Comparison of ENCODE assay signal across 10 cellular contexts in genomic region chr19:29529646-29530548, GRCh38. TPM values are rescaled to one million over a fixed set of nuclear protein-coding genes. Genes with fewer than 3 reads are reported as not detected.
A peak's percentile ranks its signal among the peaks of the same experiment; 100 is the strongest.
DNase-seq lines count a peak whose midpoint lies in the region; ATAC-seq lines count a peak whose summit lies in the region.
"Had no signal": no experiment of that assay in that cellular context is flagged by ENCODE, and none has a peak within 500 bp of the region (broad histone marks: within the 10 kb centered on the region; RNA-seq: fewer than 3 reads in every experiment).

No MANE protein-coding gene starts in this region.

- peaks cover 24% of the 10 kb centered on the region for H3K4me1 Mint-ChIP-seq in activated T-cell treated with anti-CD3 and anti-CD28 coated beads, Interleukin-2, amount 50 U/mL, for 72 hours (ENCODE audit: low read depth)

- no peak overlapping the region for H3K4me3 ChIP-seq in right cardiac atrium (ENCODE audit: low read length)

- H3K27me3 Mint-ChIP-seq in activated T-cell treated with anti-CD3 and anti-CD28 coated beads, Interleukin-2, amount 50 U/mL, for 72 hours (ENCODE audit: low read depth): peaks cover 61% of the 10 kb centered on the region

- WGBS in right cardiac atrium: 4% methylated on average over 100 of the region's 100 CpGs

- H3K27ac Mint-ChIP-seq in activated T-cell treated with anti-CD3 and anti-CD28 coated beads, Interleukin-2, amount 50 U/mL, for 72 hours: no peak overlapping the region

- peaks cover 1 to 6% of the 10 kb centered on the region in 2 donors for H3K36me3 Mint-ChIP-seq in activated T-cell treated with anti-CD3 and anti-CD28 coated beads, Interleukin-2, amount 50 U/mL, for 72 hours (ENCODE audit: insufficient read depth in 2 of 2)

- DNase-seq in Right ventricle myocardium superior (peak; percentile 32), right cardiac atrium (no peak), iPS-NIHi7 (ENCODE audit: extremely low spot score) (peak; percentile 75), germinal center (ENCODE audit: low spot score) (no peak), HuH-7.5 (ENCODE audit: low spot score) (no peak)
- DNase-seq in activated T-cell treated with anti-CD3 and anti-CD28 coated beads, Interleukin-2, amount 50 U/mL, for 72 hours: peak in 1 of 2 donors; percentile 12
- DNase-seq: NCI-H345 had no signal

- no peak overlapping the region for H3K27ac ChIP-seq in right cardiac atrium (ENCODE audit: low read length)
- peak overlapping the region; percentile 57 for H3K27ac ChIP-seq in temporal lobe (ENCODE audit: low read depth, low read length)

- no peak for ATAC-seq in Right ventricle myocardium superior (ENCODE audit: poor library complexity)
- ATAC-seq in right cardiac atrium: no peak
- no peak for ATAC-seq in activated T-cell treated with anti-CD3 and anti-CD28 coated beads, Interleukin-2, amount 50 U/mL, for 72 hours (replicated peaks in 1 of 2)
- no peak for ATAC-seq in GM18517 (IDR thresholded peaks at IDR 0.05; ENCODE audit: unreplicated experiment)

- H3K4me1 ChIP-seq in right cardiac atrium (ENCODE audit: control insufficient read depth, insufficient read depth, low read length): peaks cover 3% of the 10 kb centered on the region

- H3K9me3 ChIP-seq in right cardiac atrium (ENCODE audit: control insufficient read depth, low read length): no peaks in the 10 kb centered on the region

- intact Hi-C loops in Right ventricle myocardium superior (cut with DNase I) (no loop called here), right cardiac atrium (cut with DNase I) (loop anchor here in 3 of 4 donors (10.0 kb wide), 2 partner anchors 235 to 245 kb away; no protein-coding TSS in a partner anchor)

- H3K27me3 ChIP-seq in right cardiac atrium (ENCODE audit: control insufficient read depth, insufficient read depth): no peaks in the 10 kb centered on the region

- peak overlapping the region; percentile 66 to 84 for H3K4me3 Mint-ChIP-seq in activated T-cell treated with anti-CD3 and anti-CD28 coated beads, Interleukin-2, amount 50 U/mL, for 72 hours

- H3K9me3 Mint-ChIP-seq in activated T-cell treated with anti-CD3 and anti-CD28 coated beads, Interleukin-2, amount 50 U/mL, for 72 hours: no peaks in the 10 kb centered on the region

RNA-seq across cellular contexts. Expression of gene VSTM2B, which starts 4.1 kb away (rescaled TPM):
- total RNA-seq in Right ventricle myocardium superior (not detected), right cardiac atrium (not detected), temporal lobe (15.5 TPM)
- polyA plus RNA-seq in right cardiac atrium: not detected
- not detected for total RNA-seq in activated T-cell treated with anti-CD3 and anti-CD28 coated beads, Interleukin-2, amount 50 U/mL, for 72 hours
- total RNA-seq: RPMI7951 had no signal

Comparison
In these comparisons a context has a peak if more than half of its experiments do, and no peak if none do; other contexts are left out.
1. DNase-seq: peak in Right ventricle myocardium superior (single experiment) and iPS-NIHi7 (single experiment); none in right cardiac atrium (0 of 3), germinal center (single experiment) and HuH-7.5 (single experiment).
2. RNA of gene VSTM2B, which starts 4.1 kb away (total RNA-seq): 15.5 TPM in temporal lobe (single experiment); not detected in Right ventricle myocardium superior (single experiment), not detected in right cardiac atrium and not detected in activated T-cell treated with anti-CD3 and anti-CD28 coated beads, Interleukin-2, amount 50 U/mL, for 72 hours; every median in the first group is over 10 times any median in the second.